In the genomic region with DNA sequence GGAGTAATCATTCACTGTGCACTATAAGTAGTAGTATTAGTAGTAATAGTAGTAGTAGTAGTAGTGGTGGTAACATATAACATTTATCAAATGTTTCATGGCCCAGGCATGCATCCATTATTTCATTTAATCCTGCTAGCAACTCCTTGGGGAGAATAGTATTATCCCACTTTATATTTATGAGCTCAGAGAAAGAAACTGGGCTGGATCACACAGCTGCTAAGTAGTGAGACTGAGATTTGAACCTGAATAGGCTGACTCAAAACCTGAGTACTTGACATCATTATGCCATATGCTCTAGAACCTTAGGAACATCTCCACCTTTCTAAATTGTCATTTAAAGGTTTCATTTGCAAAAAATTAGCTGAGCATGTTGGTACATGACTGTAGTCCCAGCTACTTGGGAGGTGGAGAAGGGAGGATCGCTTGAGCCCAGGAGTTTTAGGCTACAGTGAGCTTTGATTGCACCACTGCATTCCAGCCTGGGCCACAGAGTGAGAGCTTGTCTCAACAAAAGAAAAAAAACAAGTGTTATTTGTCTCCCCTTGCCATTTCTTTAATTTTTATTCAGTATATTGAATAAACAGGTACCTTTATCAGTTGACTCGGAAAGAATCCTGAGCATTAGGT, we compare ENCODE assay signal across 13 cellular contexts. TPM values are rescaled to one million over a fixed set of nuclear protein-coding genes. Genes with fewer than 3 reads are reported as not detected.
DNase-seq lines count a peak whose midpoint lies in the region; ATAC-seq and TF ChIP-seq lines count a peak whose summit lies in the region.
"Had no signal": no experiment of that assay in that cellular context is flagged by ENCODE, and none has a peak within 500 bp of the region (broad histone marks: within the 10 kb centered on the region; RNA-seq: fewer than 3 reads in every experiment).

No MANE protein-coding gene starts in this region.

- H3K27me3 Mint-ChIP-seq in T-helper 2 cell treated with Interferon-gamma antibody and Interleukin-4, amounts not matched to agents 5 μg/mL and 100 μg/mL, for 36 hours (ENCODE audit: low read depth), result peaks cover 48% of the 10 kb centered on the region

- H3K27ac Mint-ChIP-seq in T-helper 2 cell treated with Interferon-gamma antibody and Interleukin-4, amounts not matched to agents 5 μg/mL and 100 μg/mL, for 36 hours, result no peak overlapping the region
- H3K27ac Mint-ChIP-seq: activated CD8-positive, alpha-beta T cell treated with anti-CD3 and anti-CD28 coated beads for 36 hours; CD4-positive, alpha-beta T cell; stimulated activated naive CD8-positive, alpha-beta T cell treated with anti-CD3 and anti-CD28 coated beads, Interleukin-15, Interleukin-2, amounts not matched to agents 100 ng/mL and 50 ng/mL, for 24 hours had no signal

- ATAC-seq in HG03139 (IDR thresholded peaks at IDR 0.05; ENCODE audit: unreplicated experiment), result no peak
- ATAC-seq in GM18858 (IDR thresholded peaks at IDR 0.05; ENCODE audit: unreplicated experiment), result no peak
- ATAC-seq in HG03457 (IDR thresholded peaks at IDR 0.05; ENCODE audit: unreplicated experiment), result no peak
- ATAC-seq: activated CD8-positive, alpha-beta T cell treated with anti-CD3 and anti-CD28 coated beads for 36 hours had no signal

- H3K4me1 ChIP-seq in HUES6 (ENCODE audit: control insufficient read depth, insufficient read depth, low read length) (no peaks in the 10 kb centered on the region), skeletal muscle satellite cell (ENCODE audit: control insufficient read depth, insufficient read depth, low read length) (peaks cover 66% of the 10 kb centered on the region)

- peak; percentile 82 to 90 for DNase-seq in cardiac fibroblast (ENCODE audit: low read depth in 2 of 2)
- DNase-seq in iris pigment epithelial cell (ENCODE audit: low read depth), result peak; percentile 90
- DNase-seq in T-helper 2 cell treated with Interferon-gamma antibody and Interleukin-4, amounts not matched to agents 5 μg/mL and 100 μg/mL, for 36 hours (ENCODE audit: low spot score), result no peak
- DNase-seq: activated CD8-positive, alpha-beta T cell treated with anti-CD3 and anti-CD28 coated beads for 36 hours; activated gamma-delta T cell treated with Interleukin-2 at 50 U/mL for 16 hours; CD4-positive, alpha-beta T cell had no signal

- no peak for TF ChIP-seq CTCF in cardiac fibroblast (IDR thresholded peaks at IDR 0.05; ENCODE audit: low read depth, low read length)

- H3K27me3 ChIP-seq in HUES6 (ENCODE audit: control insufficient read depth, insufficient read depth, low read length), result no peaks in the 10 kb centered on the region
- no peaks in the 10 kb centered on the region for H3K27me3 ChIP-seq in skeletal muscle satellite cell (ENCODE audit: control insufficient read depth, insufficient read depth, low read length)

- H3K9ac ChIP-seq in HUES6 (ENCODE audit: low read length) (no peak overlapping the region), skeletal muscle satellite cell (ENCODE audit: low read depth, low read length) (peak overlapping the region; percentile 71)

- H3K9me3 ChIP-seq in HUES6 (ENCODE audit: control insufficient read depth, insufficient read depth, low read depth, low read length) (peaks cover 9% of the 10 kb centered on the region; the same call in 1 of the 2 replicates), skeletal muscle satellite cell (replicated peaks; ENCODE audit: low read length) (no peaks in the 10 kb centered on the region)

- H3K36me3 ChIP-seq in HUES6 (ENCODE audit: control insufficient read depth, insufficient read depth, low read length), result no peaks in the 10 kb centered on the region
- H3K36me3 ChIP-seq in skeletal muscle satellite cell (ENCODE audit: insufficient read depth, low read length), result no peaks in the 10 kb centered on the region

- H3K4me3 Mint-ChIP-seq in T-helper 2 cell treated with Interferon-gamma antibody and Interleukin-4, amounts not matched to agents 5 μg/mL and 100 μg/mL, for 36 hours, result no peak overlapping the region
- H3K4me3 Mint-ChIP-seq: activated CD8-positive, alpha-beta T cell treated with anti-CD3 and anti-CD28 coated beads for 36 hours; CD4-positive, alpha-beta T cell; stimulated activated naive CD8-positive, alpha-beta T cell treated with anti-CD3 and anti-CD28 coated beads, Interleukin-15, Interleukin-2, amounts not matched to agents 100 ng/mL and 50 ng/mL, for 24 hours had no signal

- peak overlapping the region; percentile 43; the same call in 1 of the 2 replicates for H3K27ac ChIP-seq in HUES6 (ENCODE audit: low read depth, low read length)

- no peaks in the 10 kb centered on the region for H3K4me1 Mint-ChIP-seq in T-helper 2 cell treated with Interferon-gamma antibody and Interleukin-4, amounts not matched to agents 5 μg/mL and 100 μg/mL, for 36 hours (ENCODE audit: low read depth)

- peak overlapping the region; percentile 59 for H3K4me2 ChIP-seq in skeletal muscle satellite cell (ENCODE audit: low read length)

- no peaks in the 10 kb centered on the region for H3K9me3 Mint-ChIP-seq in T-helper 2 cell treated with Interferon-gamma antibody and Interleukin-4, amounts not matched to agents 5 μg/mL and 100 μg/mL, for 36 hours

- H3K36me3 Mint-ChIP-seq in T-helper 2 cell treated with Interferon-gamma antibody and Interleukin-4, amounts not matched to agents 5 μg/mL and 100 μg/mL, for 36 hours (ENCODE audit: low read depth), result no peaks in the 10 kb centered on the region

- H3K4me3 ChIP-seq in HUES6 (ENCODE audit: low read depth, low read length) (no peak overlapping the region), cardiac fibroblast (replicated peaks in 1 of 2; ENCODE audit: low read depth in 2 of 2, low read length in 2 of 2) (no peak overlapping the region), skeletal muscle satellite cell (ENCODE audit: low read length) (peak overlapping the region; percentile 31)
- H3K4me3 ChIP-seq: lung had no signal

RNA-seq across cellular contexts. Expression of gene NID2, which starts 11.4 kb away (rescaled TPM):
- 93.0 and 119 TPM in 2 replicates for total RNA-seq in skeletal muscle satellite cell (2012; rRNA removed)
